In genomic region chr7:102925962-102926825, GRCh38 we compare ENCODE assay signal across 2 cellular contexts.
TF ChIP-seq lines count a peak whose summit lies in the region.

No MANE protein-coding gene starts in this region.

TF ChIP-seq in IMR-90, 13 proteins besides CTCF, POLR2A, EP300 and RAD21:
- no peak for TF ChIP-seq NFE2L2 (IDR thresholded peaks at IDR 0.05; ENCODE audit: low read depth, low read length)

TF ChIP-seq in K562, 482 proteins besides CTCF, POLR2A, EP300 and RAD21:
- TF ChIP-seq CBFA2T2 (conservative IDR thresholded peaks at IDR 0.05) (peak; percentile 36), ARID1B (IDR thresholded peaks at IDR 0.05) (0 out of 2 replicates have a peak, but pooled peaks have one; percentile 39), CBFA2T3 (IDR thresholded peaks at IDR 0.05) (peak; percentile 66), NCOR1 (IDR thresholded peaks at IDR 0.05) (peak; percentile 22; the same call in 1 of the 2 replicates), SMARCA4 (IDR thresholded peaks at IDR 0.05) (no peak), TAL1 (IDR thresholded peaks at IDR 0.05) (peak; percentile 18; the same call in 1 of the 2 replicates), HMG20B (CRISPR knock-in tag; IDR thresholded peaks at IDR 0.05) (no peak), POLR2AphosphoS5 (IDR thresholded peaks at IDR 0.05; ENCODE audit: control insufficient read depth, insufficient read depth, low read depth, low read length) (peak; percentile 24; the same call in 1 of the 2 replicates), TCF3 (CRISPR knock-in tag; IDR thresholded peaks at IDR 0.05) (peak; percentile 56), ELK1 (CRISPR knock-in tag; IDR thresholded peaks at IDR 0.05) (no peak)
